ENCODE assay signal across 8 cellular contexts in genomic region chr11:64553554-64554201, GRCh38. TPM values are rescaled to one million over a fixed set of nuclear protein-coding genes. Genes with fewer than 3 reads are reported as not detected.
A peak's percentile ranks its signal among the peaks of the same experiment; 100 is the strongest.
DNase-seq lines count a peak whose midpoint lies in the region; ATAC-seq, FAIRE-seq and TF ChIP-seq lines count a peak whose summit lies in the region.

No MANE protein-coding gene starts in this region.

- in situ Hi-C loops in K562 (cut with MboI) = no loop called here

- no peak overlapping the region for H3K27ac ChIP-seq in CD4-positive, alpha-beta memory T cell (ENCODE audit: low read depth, low read length)
- H3K27ac ChIP-seq in K562 (ENCODE audit: extremely low read depth, low read depth, low read length) = no peak overlapping the region
- H3K27ac ChIP-seq in iPS DF 6.9 (ENCODE audit: low read length) = no peak overlapping the region
- H3K27ac ChIP-seq in smooth muscle cell (ENCODE audit: low read depth) = peak overlapping the region; percentile 84

- intact Hi-C loops in CD4-positive, alpha-beta memory T cell (cut with micrococcal nuclease) = loop anchor here (1.0 kb wide), 2 partner anchors 100 to 170 kb away; partner anchors contain the start of gene NRXN2
- intact Hi-C loops in K562 (cut with micrococcal nuclease) = loop anchor here (1.0 kb wide), 1 partner anchor 96 kb away; no protein-coding TSS in a partner anchor

- BruUV-seq in K562 (replicated peaks; lab: Mats Ljungman, UMichigan) = no TSS peak

- DNase-seq in CD4-positive, alpha-beta memory T cell = peak in 4 of 5 donors; percentile 31 to 45 (median 42)
- DNase-seq in HPDE6-E6E7 (ENCODE audit: extremely low spot score) (peak; percentile 34), T-helper 1 cell (peak in 4 of 5 donors; percentile 20 to 42 (median 28)), K562 (ENCODE audit: extremely low read depth in 1 of 4, low spot score in 3 of 4) (peak; percentile 65 to 80 (median 74)), iPS DF 6.9 (ENCODE audit: low read depth, low spot score) (peak; percentile 58), smooth muscle cell (lab: John Stamatoyannopoulos, UW; ENCODE audit: unreplicated experiment) (peak; percentile 31), putamen (ENCODE audit: low spot score) (no peak)
- DNase-seq in stimulated activated naive B cell treated with anti-CD40 and anti-IgM and Interleukin-4, amounts not matched to agents 10 μg/mL and 1 μg/mL and 100 μg/mL, for 72 hours = no peak

- no peak overlapping the region; the same call in 1 of the 2 replicates for H2AFZ ChIP-seq in K562 (ENCODE audit: low read depth, low read length)
- H2AFZ ChIP-seq in smooth muscle cell (ENCODE audit: low read depth) = no peak overlapping the region

- H3K4me2 ChIP-seq in K562 (ENCODE audit: insufficient read depth, low read length) = no peak overlapping the region
- H3K4me2 ChIP-seq in smooth muscle cell = peak overlapping the region; percentile 63

- peak; percentile 80 for ATAC-seq in K562
- no peak for ATAC-seq in stimulated activated naive B cell treated with anti-CD40 and anti-IgM and Interleukin-4, amounts not matched to agents 10 μg/mL and 1 μg/mL and 100 μg/mL, for 72 hours (replicated peaks)

- H3K9me3 Mint-ChIP-seq in CD4-positive, alpha-beta memory T cell = no peaks in the 10 kb centered on the region
- no peaks in the 10 kb centered on the region for H3K9me3 Mint-ChIP-seq in stimulated activated naive B cell treated with anti-CD40 and anti-IgM and Interleukin-4, amounts not matched to agents 10 μg/mL and 1 μg/mL and 100 μg/mL, for 72 hours

- peak; percentile 87 to 93 for TF ChIP-seq RAD21 in K562 (CRISPR knock-in tag; conservative IDR thresholded peaks at IDR 0.05 in 1 of 2, IDR thresholded peaks at IDR 0.05 in 1 of 2)

- H3K9ac ChIP-seq in K562 (ENCODE audit: insufficient read depth in 1 of 2, low read depth in 2 of 2, low read length in 2 of 2) = 0 out of 4 replicates have a peak overlapping the region, but pooled peaks of 1 of the 2 experiments have one; percentile 17
- no peak overlapping the region for H3K9ac ChIP-seq in smooth muscle cell (ENCODE audit: low read depth)

- TF ChIP-seq POLR2A in K562 (conservative IDR thresholded peaks at IDR 0.05) = no peak

- 37% methylated on average over 12 of the region's 13 CpGs for WGBS in K562 (ENCODE audit: insufficient coverage, low coverage, missing lambda C conversion rate)
- no CpG with 5 or more reads among the region's 13 CpGs for WGBS in iPS DF 6.9 (ENCODE audit: insufficient coverage, insufficient read length)
- WGBS in smooth muscle cell (ENCODE audit: low lambda C conversion rate) = 67% methylated on average over 13 of the region's 13 CpGs

- CTCF ChIA-PET in CD4-positive, alpha-beta memory T cell (lab: Charles Lee; ENCODE audit: partially characterized antibody) = interaction anchor here (1.3 kb wide), 1 partner anchor 99 kb away, joined by 3 read pairs; no protein-coding TSS in a partner anchor
- CTCF ChIA-PET in K562 (lab: Yijun Ruan, JAX; ENCODE audit: low intra/inter-chr PET ratio) = interaction anchor here (0.7 to 1.7 kb wide), 2 partner anchors 12 to 104 kb away, joined by 4 to 5 read pairs; no protein-coding TSS in a partner anchor

- H3K9me1 ChIP-seq in K562 (ENCODE audit: control insufficient read depth, insufficient read depth, low read length) = no peaks in the 10 kb centered on the region

- H3K27me3 ChIP-seq in CD4-positive, alpha-beta memory T cell (ENCODE audit: insufficient read depth, low read length) = no peaks in the 10 kb centered on the region
- peaks cover 7 to 14% of the 10 kb centered on the region in 2 experiments; a peak in 3 of 5 replicates for H3K27me3 ChIP-seq in K562 (ENCODE audit: control insufficient read depth in 2 of 2, insufficient read depth in 2 of 2, low read length in 2 of 2)
- no peaks in the 10 kb centered on the region for H3K27me3 ChIP-seq in iPS DF 6.9 (ENCODE audit: control insufficient read depth, insufficient read depth, low read length)
- H3K27me3 ChIP-seq in smooth muscle cell (ENCODE audit: low read depth) = no peaks in the 10 kb centered on the region

- H3K27ac Mint-ChIP-seq in CD4-positive, alpha-beta memory T cell = peak overlapping the region in 1 of 7 donors; percentile 48
- no peak overlapping the region for H3K27ac Mint-ChIP-seq in stimulated activated naive B cell treated with anti-CD40 and anti-IgM and Interleukin-4, amounts not matched to agents 10 μg/mL and 1 μg/mL and 100 μg/mL, for 72 hours

- TF ChIP-seq EP300 in K562 (IDR thresholded peaks at IDR 0.05; ENCODE audit: low read length) = no peak

- no peak overlapping the region for H3K4me3 Mint-ChIP-seq in CD4-positive, alpha-beta memory T cell
- no peak overlapping the region for H3K4me3 Mint-ChIP-seq in stimulated activated naive B cell treated with anti-CD40 and anti-IgM and Interleukin-4, amounts not matched to agents 10 μg/mL and 1 μg/mL and 100 μg/mL, for 72 hours

- POLR2A ChIA-PET in CD4-positive, alpha-beta memory T cell (lab: Charles Lee; ENCODE audit: partially characterized antibody) = no interaction called here
- POLR2A ChIA-PET in K562 (lab: Yijun Ruan, JAX) = interaction anchor here (0.6 to 1.0 kb wide), 3 partner anchors 10 to 212 kb away, joined by 3 to 5 read pairs (median 4); no protein-coding TSS in a partner anchor

- H3K27me3 Mint-ChIP-seq in CD4-positive, alpha-beta memory T cell = peaks cover 2 to 7% of the 10 kb centered on the region in 2 donors
- H3K27me3 Mint-ChIP-seq in stimulated activated naive B cell treated with anti-CD40 and anti-IgM and Interleukin-4, amounts not matched to agents 10 μg/mL and 1 μg/mL and 100 μg/mL, for 72 hours = peaks cover 3 to 6% of the 10 kb centered on the region in 2 donors

- H3K79me2 ChIP-seq in K562 (ENCODE audit: control insufficient read depth, insufficient read depth, low read length) (no peaks in the 10 kb centered on the region), smooth muscle cell (ENCODE audit: low read depth) (no peaks in the 10 kb centered on the region)

- H3K4me1 Mint-ChIP-seq in CD4-positive, alpha-beta memory T cell = no peaks in the 10 kb centered on the region
- peaks cover 21 to 33% of the 10 kb centered on the region in 2 donors for H3K4me1 Mint-ChIP-seq in stimulated activated naive B cell treated with anti-CD40 and anti-IgM and Interleukin-4, amounts not matched to agents 10 μg/mL and 1 μg/mL and 100 μg/mL, for 72 hours

- TF ChIP-seq CTCF in K562 (IDR thresholded peaks at IDR 0.05 in 2 of 3, conservative IDR thresholded peaks at IDR 0.05 in 1 of 3; ENCODE audit: insufficient read depth in 2 of 3, low read depth in 1 of 3, low read length in 3 of 3) = peak; percentile 89 to 94 (median 89)
- peak; percentile 98 for TF ChIP-seq CTCF in smooth muscle cell (IDR thresholded peaks at IDR 0.05; ENCODE audit: borderline replicate concordance, insufficient read depth, poor library complexity, severe bottlenecking)

- no peaks in the 10 kb centered on the region for H3K4me1 ChIP-seq in CD4-positive, alpha-beta memory T cell (ENCODE audit: insufficient read depth, low read length)
- H3K4me1 ChIP-seq in K562 (replicated peaks in 1 of 2; ENCODE audit: control insufficient read depth in 2 of 2, insufficient read depth in 2 of 2, low read length in 2 of 2) (peaks cover 9 to 17% of the 10 kb centered on the region in 2 experiments; a peak in 4 of 5 replicates), iPS DF 6.9 (ENCODE audit: control insufficient read depth, insufficient read depth, low read length) (peaks cover 6% of the 10 kb centered on the region), smooth muscle cell (ENCODE audit: low read depth) (peaks cover 14% of the 10 kb centered on the region)

- no peaks in the 10 kb centered on the region for H3K9me3 ChIP-seq in CD4-positive, alpha-beta memory T cell (ENCODE audit: control insufficient read depth in 1 of 2, low read length in 2 of 2)
- H3K9me3 ChIP-seq in K562 (replicated peaks; ENCODE audit: control insufficient read depth, insufficient read depth, low read depth, low read length) (0 out of 2 replicates have a peak, but pooled peaks cover 2% of the 10 kb centered on the region), iPS DF 6.9 (ENCODE audit: control insufficient read depth, insufficient read depth, low read length) (no peaks in the 10 kb centered on the region), smooth muscle cell (replicated peaks; ENCODE audit: low read depth) (no peaks in the 10 kb centered on the region)

- peak; percentile 94 for FAIRE-seq in K562 (lab: Jason Lieb, UNC)

- no peaks in the 10 kb centered on the region for H3K36me3 Mint-ChIP-seq in CD4-positive, alpha-beta memory T cell
- H3K36me3 Mint-ChIP-seq in stimulated activated naive B cell treated with anti-CD40 and anti-IgM and Interleukin-4, amounts not matched to agents 10 μg/mL and 1 μg/mL and 100 μg/mL, for 72 hours = no peaks in the 10 kb centered on the region

- no peak overlapping the region for H3K4me3 ChIP-seq in CD4-positive, alpha-beta memory T cell (ENCODE audit: low read length in 2 of 2)
- H3K4me3 ChIP-seq in K562 (no peak overlapping the region), iPS DF 6.9 (ENCODE audit: low read length) (no peak overlapping the region), smooth muscle cell (no peak overlapping the region)

- H4K20me1 ChIP-seq in K562 (replicated peaks; ENCODE audit: control insufficient read depth, insufficient read depth, low read length) = no peaks in the 10 kb centered on the region
- no peaks in the 10 kb centered on the region for H4K20me1 ChIP-seq in smooth muscle cell (ENCODE audit: low read depth)

- no peaks in the 10 kb centered on the region for H3K36me3 ChIP-seq in CD4-positive, alpha-beta memory T cell (ENCODE audit: insufficient read depth, low read length)
- H3K36me3 ChIP-seq in K562 (ENCODE audit: control insufficient read depth, insufficient read depth, low read length) (no peaks in the 10 kb centered on the region), iPS DF 6.9 (ENCODE audit: control insufficient read depth, insufficient read depth, low read length) (no peaks in the 10 kb centered on the region), smooth muscle cell (ENCODE audit: low read depth) (no peaks in the 10 kb centered on the region)

- no peaks in the 10 kb centered on the region for H3F3A ChIP-seq in smooth muscle cell (ENCODE audit: low read depth)

RNA-seq across cellular contexts. Expression of gene SLC22A11, which starts 2.1 kb away (rescaled TPM):
- not detected for total RNA-seq in CD4-positive, alpha-beta memory T cell
- polyA plus RNA-seq in CD4-positive, alpha-beta memory T cell = not detected
- 0.39 TPM in 1 of 2 replicates, not detected in the other for total RNA-seq in K562 (2011; cell fraction: chromatin; rRNA removed; ENCODE audit: low replicate concordance)
- 0.17 and 0.26 TPM in 2 replicates for total RNA-seq in K562 (2011; cell fraction: nucleolus; rRNA removed)
- 0.44 TPM in 1 of 2 replicates, not detected in the other for total RNA-seq in K562 (2011; cell fraction: nucleoplasm; rRNA removed)
- total RNA-seq in K562 (2014; rRNA removed) (not detected in 2 replicates), K562 (2014; rRNA removed; fragmentation: Illumina TruSeq; extraction: Trizol) (not detected in 2 replicates), K562 (2015; rRNA removed; fragmentation: Illumina TruSeq; extraction: Trizol) (not detected in 2 replicates), K562 (2021) (not detected in 2 replicates), smooth muscle cell (0.18 TPM in 1 of 2 replicates, not detected in the other)
- polyA plus RNA-seq in K562 (2011; rRNA removed) (0.07 TPM in 1 of 2 replicates, not detected in the other), K562 (2014; fragmentation: Illumina TruSeq; extraction: Trizol) (not detected in 2 replicates), K562 (2014; fragmentation: Nextera tagmentation; extraction: Ambion mirVana) (not detected), K562 (2014; rRNA removed) (0.07 TPM in 1 of 2 replicates, not detected in the other), smooth muscle cell (not detected in 2 replicates)
- 0.09 TPM in 1 of 2 replicates, not detected in the other for polyA plus RNA-seq in K562 (2011; cell fraction: cytosol; rRNA removed)
- 0.08 and 0.28 TPM in 2 replicates for polyA plus RNA-seq in K562 (2011; cell fraction: nucleus; rRNA removed)
- polyA plus RNA-seq in K562 (2012) = 0.05 and 0.08 TPM in 2 replicates
- not detected in 2 replicates for polyA minus RNA-seq in K562 (2011; rRNA and poly(A)+ RNA removed)
- polyA minus RNA-seq in K562 (2011; cell fraction: cytosol; rRNA and poly(A)+ RNA removed) = not detected in 2 replicates
- not detected in 2 replicates for polyA minus RNA-seq in K562 (2011; cell fraction: nucleus; rRNA and poly(A)+ RNA removed)

RNA-seq across cellular contexts. Expression of gene SLC22A12, which starts 37.3 kb away (rescaled TPM):
- not detected for total RNA-seq in CD4-positive, alpha-beta memory T cell
- not detected for polyA plus RNA-seq in CD4-positive, alpha-beta memory T cell
- not detected in 2 replicates for total RNA-seq in K562 (2011; cell fraction: chromatin; rRNA removed; ENCODE audit: low replicate concordance)
- total RNA-seq in K562 (2011; cell fraction: nucleolus; rRNA removed) = not detected in 2 replicates
- not detected in 2 replicates for total RNA-seq in K562 (2011; cell fraction: nucleoplasm; rRNA removed)
- total RNA-seq in K562 (2014; rRNA removed) (not detected in 2 replicates), K562 (2014; rRNA removed; fragmentation: Illumina TruSeq; extraction: Trizol) (not detected in 2 replicates), K562 (2015; rRNA removed; fragmentation: Illumina TruSeq; extraction: Trizol) (not detected in 2 replicates), K562 (2021) (not detected in 2 replicates), smooth muscle cell (not detected in 2 replicates)
- polyA plus RNA-seq in K562 (2011; rRNA removed) (not detected in 2 replicates), K562 (2014; fragmentation: Illumina TruSeq; extraction: Trizol) (not detected in 2 replicates), K562 (2014; fragmentation: Nextera tagmentation; extraction: Ambion mirVana) (not detected), K562 (2014; rRNA removed) (not detected in 2 replicates), smooth muscle cell (not detected in 2 replicates)
- not detected in 2 replicates for polyA plus RNA-seq in K562 (2011; cell fraction: cytosol; rRNA removed)
- not detected in 2 replicates for polyA plus RNA-seq in K562 (2011; cell fraction: nucleus; rRNA removed)
- polyA plus RNA-seq in K562 (2012) = not detected in 2 replicates
- not detected in 2 replicates for polyA minus RNA-seq in K562 (2011; rRNA and poly(A)+ RNA removed)
- polyA minus RNA-seq in K562 (2011; cell fraction: cytosol; rRNA and poly(A)+ RNA removed) = not detected in 2 replicates
- polyA minus RNA-seq in K562 (2011; cell fraction: nucleus; rRNA and poly(A)+ RNA removed) = not detected in 2 replicates

Comparison
In these comparisons a context has a peak if more than half of its experiments do, and no peak if none do; other contexts are left out.
1. DNase-seq: peak in CD4-positive, alpha-beta memory T cell (4 of 5), HPDE6-E6E7 (single experiment), T-helper 1 cell (4 of 5), K562 (4 of 4), iPS DF 6.9 (single experiment) and smooth muscle cell (single experiment); none in stimulated activated naive B cell treated with anti-CD40 and anti-IgM and Interleukin-4, amounts not matched to agents 10 μg/mL and 1 μg/mL and 100 μg/mL, for 72 hours (single experiment) and putamen (single experiment).